14 cellular contexts compared by ENCODE assay signal in the genomic region with DNA sequence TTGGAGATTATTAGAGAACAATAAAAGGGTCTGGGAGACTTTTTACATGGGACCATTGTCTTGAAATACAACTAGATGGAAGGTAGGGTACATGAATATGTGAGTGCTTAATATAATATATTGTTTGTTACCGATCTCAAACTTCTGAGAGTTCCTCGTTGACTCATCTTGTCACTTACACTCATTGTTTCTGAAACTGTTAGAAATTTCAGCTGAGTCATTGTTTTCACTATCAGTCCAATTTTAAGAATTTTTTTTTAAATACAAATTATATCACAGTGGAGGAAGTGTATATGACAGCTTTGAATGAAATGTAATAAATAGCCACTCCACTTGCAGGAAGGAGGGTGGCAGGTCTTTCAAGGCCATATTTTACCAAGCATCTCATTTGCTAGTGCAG.
DNase-seq lines count a peak whose midpoint lies in the region; ATAC-seq, FAIRE-seq and TF ChIP-seq lines count a peak whose summit lies in the region.
"Had no signal": no experiment of that assay in that cellular context is flagged by ENCODE, and none has a peak within 500 bp of the region (broad histone marks: within the 10 kb centered on the region; RNA-seq: fewer than 3 reads in every experiment).

No MANE protein-coding gene starts in this region.

- peak; percentile 93 for ATAC-seq in GM19035 (IDR thresholded peaks at IDR 0.05; ENCODE audit: unreplicated experiment)
- ATAC-seq in HG02840 (IDR thresholded peaks at IDR 0.05; ENCODE audit: low FRiP score, unreplicated experiment): peak; percentile 58
- peak; percentile 76 for ATAC-seq in HG03571 (IDR thresholded peaks at IDR 0.05; ENCODE audit: unreplicated experiment)
- no peak for ATAC-seq in psoas muscle
- ATAC-seq: heart left ventricle, mucosa of descending colon had no signal

- intact Hi-C loops in psoas muscle (cut with DNase I): no loop called here

- H3K27ac ChIP-seq in psoas muscle: no peak overlapping the region
- H3K27ac ChIP-seq: heart left ventricle, spleen had no signal

- H3K27me3 ChIP-seq in psoas muscle (ENCODE audit: insufficient read depth in 3 of 3, low read length in 2 of 3): no peaks in the 10 kb centered on the region
- H3K27me3 ChIP-seq: heart left ventricle, spleen had no signal

- no peak for FAIRE-seq in H54 (lab: Jason Lieb, UNC)

- 66 to 70% (median 70%) methylated on average over 2 of the region's 2 CpGs for WGBS in psoas muscle, 3 donors

- no peak for TF ChIP-seq CTCF in psoas muscle (IDR thresholded peaks at IDR 0.05)

- TF ChIP-seq POLR2A in H54 (IDR thresholded peaks at IDR 0.05; ENCODE audit: low read depth, low read length): no peak

- H3K36me3 ChIP-seq in psoas muscle (ENCODE audit: insufficient read depth in 1 of 2, low read depth in 1 of 2): no peaks in the 10 kb centered on the region
- H3K36me3 ChIP-seq: heart left ventricle, spleen had no signal

- H3K4me1 ChIP-seq in psoas muscle: no peaks in the 10 kb centered on the region
- H3K4me1 ChIP-seq: heart left ventricle, spleen had no signal

- no peaks in the 10 kb centered on the region for H3K9me3 ChIP-seq in psoas muscle
- H3K9me3 ChIP-seq: mucosa of descending colon had no signal

- DNase-seq in ELR (ENCODE audit: low read depth): peak; percentile 2
- no peak for DNase-seq in activated naive CD4-positive, alpha-beta T cell treated with Interleukin-2 at 50 U/mL for 16 hours
- no peak for DNase-seq in NCI-H510A treated with DMSO at 0.1 percent for 48 hours (lab: John Stamatoyannopoulos, UW)
- no peak for DNase-seq in psoas muscle
- DNase-seq in H54 (ENCODE audit: insufficient read length, low spot score): no peak
- DNase-seq: activated CD8-positive, alpha-beta memory T cell treated with anti-CD3 and anti-CD28 coated beads, Interleukin-2, amount 50 U/mL, for 48 hours; heart left ventricle; mucosa of descending colon; NCI-H524 treated with DMSO at 0.1 percent for 48 hours; spleen; stimulated activated naive CD4-positive, alpha-beta T cell treated with Interleukin-2 at 50 U/mL for 16 hours had no signal

- H3K4me3 ChIP-seq in psoas muscle: no peak overlapping the region
- H3K4me3 ChIP-seq: heart left ventricle, mucosa of descending colon, spleen had no signal

Comparison
In these comparisons a context has a peak if more than half of its experiments do, and no peak if none do; other contexts are left out.
1. ATAC-seq: peak in GM19035 (single experiment), HG02840 (single experiment) and HG03571 (single experiment); none in psoas muscle (0 of 4).